In the genomic region with DNA sequence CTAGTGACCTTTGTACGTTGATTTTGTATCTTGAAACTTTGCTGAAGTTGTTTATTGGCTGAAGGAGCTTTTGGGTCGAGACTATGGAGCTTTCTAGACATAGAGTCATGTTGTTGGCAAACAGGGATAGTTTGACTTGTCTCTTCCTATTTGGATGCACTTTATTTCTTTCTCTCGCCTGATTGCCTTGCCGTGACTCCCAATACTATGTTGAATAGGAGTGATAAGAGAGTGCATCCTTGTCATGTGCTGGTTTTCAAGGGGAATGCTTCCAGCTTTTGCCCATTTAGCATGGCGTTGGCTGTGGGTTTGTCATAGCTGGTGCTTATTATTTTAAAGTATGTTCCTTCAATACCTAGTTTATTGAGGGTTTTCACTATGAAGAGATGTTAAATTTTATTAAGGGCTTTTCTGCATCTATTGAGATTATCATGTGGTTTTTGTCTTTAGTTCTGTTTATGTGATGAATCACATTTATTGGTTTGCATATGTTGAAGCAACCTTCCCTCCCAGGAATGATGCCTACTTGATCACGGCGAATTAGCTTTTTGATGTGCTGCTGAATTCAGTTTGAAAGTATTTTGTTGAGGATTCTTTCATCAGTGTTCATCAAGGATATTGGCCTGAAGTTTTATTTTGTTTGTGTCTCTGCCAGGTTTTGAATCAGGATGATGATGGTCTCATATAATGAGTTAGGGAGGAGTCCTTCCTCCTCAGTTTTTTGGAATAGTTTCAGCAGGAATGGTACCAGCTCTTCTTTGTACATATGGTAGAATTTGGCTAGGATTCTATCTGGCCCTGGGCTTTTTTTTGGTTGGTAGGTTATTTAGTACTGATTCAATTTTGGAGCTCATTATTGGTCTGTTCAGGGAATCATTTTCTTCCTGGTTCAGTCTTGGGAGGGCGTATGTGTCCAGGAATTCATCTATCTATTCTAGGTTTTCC, we compare ENCODE assay signal across 16 cellular contexts.
DNase-seq lines count a peak whose midpoint lies in the region; ATAC-seq and TF ChIP-seq lines count a peak whose summit lies in the region.
"Had no signal": no experiment of that assay in that cellular context is flagged by ENCODE, and none has a peak within 500 bp of the region (broad histone marks: within the 10 kb centered on the region; RNA-seq: fewer than 3 reads in every experiment).

No MANE protein-coding gene starts in this region.

- no peak overlapping the region for H3K4me3 Mint-ChIP-seq in activated naive CD8-positive, alpha-beta T cell treated with anti-CD3 and anti-CD28 coated beads, Interleukin-2, amount 50 U/mL, for 24 hours
- H3K4me3 Mint-ChIP-seq: activated CD8-positive, alpha-beta T cell treated with anti-CD3 and anti-CD28 coated beads, Interleukin-2, amount 10 ng/mL, durations not matched to agents 7 days and 5 days; activated T-helper 17 cell treated with anti-CD3 and anti-CD28 coated beads, Interleukin-2, amount 50 U/mL, for 72 hours; endodermal cell; natural killer cell had no signal

- no peaks in the 10 kb centered on the region for H3K36me3 Mint-ChIP-seq in activated naive CD8-positive, alpha-beta T cell treated with anti-CD3 and anti-CD28 coated beads, Interleukin-2, amount 50 U/mL, for 24 hours (ENCODE audit: low read depth)
- H3K36me3 Mint-ChIP-seq: natural killer cell had no signal

- H3K27me3 Mint-ChIP-seq in activated naive CD8-positive, alpha-beta T cell treated with anti-CD3 and anti-CD28 coated beads, Interleukin-2, amount 50 U/mL, for 24 hours: peaks cover 7% of the 10 kb centered on the region

- no peak overlapping the region for H3K27ac Mint-ChIP-seq in activated naive CD8-positive, alpha-beta T cell treated with anti-CD3 and anti-CD28 coated beads, Interleukin-2, amount 50 U/mL, for 24 hours
- H3K27ac Mint-ChIP-seq: activated CD8-positive, alpha-beta T cell treated with anti-CD3 and anti-CD28 coated beads, Interleukin-2, amount 10 ng/mL, durations not matched to agents 7 days and 5 days; activated T-helper 17 cell treated with anti-CD3 and anti-CD28 coated beads, Interleukin-2, amount 50 U/mL, for 72 hours; endodermal cell; natural killer cell had no signal

- no peak for TF ChIP-seq CTCF in HFF-Myc (IDR thresholded peaks at IDR 0.05; ENCODE audit: low read depth, low read length, missing control alignments)
- no peak for TF ChIP-seq CTCF in fibroblast of villous mesenchyme (IDR thresholded peaks at IDR 0.05; ENCODE audit: insufficient read depth, low read depth, low read length)

- H3K9me3 Mint-ChIP-seq in activated naive CD8-positive, alpha-beta T cell treated with anti-CD3 and anti-CD28 coated beads, Interleukin-2, amount 50 U/mL, for 24 hours: no peaks in the 10 kb centered on the region
- H3K9me3 Mint-ChIP-seq: activated T-helper 17 cell treated with anti-CD3 and anti-CD28 coated beads, Interleukin-2, amount 50 U/mL, for 72 hours; endodermal cell; natural killer cell had no signal

- H3K4me1 Mint-ChIP-seq in activated naive CD8-positive, alpha-beta T cell treated with anti-CD3 and anti-CD28 coated beads, Interleukin-2, amount 50 U/mL, for 24 hours: no peaks in the 10 kb centered on the region
- H3K4me1 Mint-ChIP-seq: activated T-helper 17 cell treated with anti-CD3 and anti-CD28 coated beads, Interleukin-2, amount 50 U/mL, for 72 hours; natural killer cell had no signal

- DNase-seq in A172 (ENCODE audit: low spot score) (peak; percentile 74), HFF-Myc (ENCODE audit: extremely low read depth, low read depth) (peak; percentile 22), amniotic stem cell (lab: John Stamatoyannopoulos, UW) (peak; percentile 15), fibroblast of villous mesenchyme (ENCODE audit: low read depth) (peak; percentile 67), MV-4-11 (lab: John Stamatoyannopoulos, UW) (no peak)
- no peak for DNase-seq in activated naive CD8-positive, alpha-beta T cell treated with anti-CD3 and anti-CD28 coated beads, Interleukin-2, amount 50 U/mL, for 24 hours
- no peak for DNase-seq in central memory CD4-positive, alpha-beta T cell
- DNase-seq: activated CD8-positive, alpha-beta T cell treated with anti-CD3 and anti-CD28 coated beads, Interleukin-2, amount 10 ng/mL, durations not matched to agents 7 days and 5 days; endodermal cell; hippocampal formation; left ventricle myocardium inferior; natural killer cell; NK-92 treated with Interleukin-12 subunit alpha and Interleukin-12 subunit beta, amount 100 ng/mL, for 24 hours had no signal

- H3K4me3 ChIP-seq in HFF-Myc (replicated peaks; ENCODE audit: low read depth, low read length) (no peak overlapping the region), fibroblast of villous mesenchyme (ENCODE audit: low read depth, low read length) (no peak overlapping the region)
- H3K4me3 ChIP-seq: left ventricle myocardium inferior had no signal

- ATAC-seq in activated naive CD8-positive, alpha-beta T cell treated with anti-CD3 and anti-CD28 coated beads, Interleukin-2, amount 50 U/mL, for 24 hours: no peak
- no peak for ATAC-seq in HG02798 (IDR thresholded peaks at IDR 0.05; ENCODE audit: poor library complexity, unreplicated experiment)
- ATAC-seq: activated CD8-positive, alpha-beta T cell treated with anti-CD3 and anti-CD28 coated beads, Interleukin-2, amount 10 ng/mL, durations not matched to agents 7 days and 5 days; activated T-helper 17 cell treated with anti-CD3 and anti-CD28 coated beads, Interleukin-2, amount 50 U/mL, for 72 hours; HCT116; natural killer cell had no signal

Comparison
In these comparisons a context has a peak if more than half of its experiments do, and no peak if none do; other contexts are left out.
1. DNase-seq: peak in A172 (single experiment), HFF-Myc (single experiment), amniotic stem cell (single experiment) and fibroblast of villous mesenchyme (single experiment); none in MV-4-11 (single experiment), activated naive CD8-positive, alpha-beta T cell treated with anti-CD3 and anti-CD28 coated beads, Interleukin-2, amount 50 U/mL, for 24 hours (single experiment) and central memory CD4-positive, alpha-beta T cell (single experiment).